Comparison of ENCODE assay signal across 1 cellular context in the genomic region with DNA sequence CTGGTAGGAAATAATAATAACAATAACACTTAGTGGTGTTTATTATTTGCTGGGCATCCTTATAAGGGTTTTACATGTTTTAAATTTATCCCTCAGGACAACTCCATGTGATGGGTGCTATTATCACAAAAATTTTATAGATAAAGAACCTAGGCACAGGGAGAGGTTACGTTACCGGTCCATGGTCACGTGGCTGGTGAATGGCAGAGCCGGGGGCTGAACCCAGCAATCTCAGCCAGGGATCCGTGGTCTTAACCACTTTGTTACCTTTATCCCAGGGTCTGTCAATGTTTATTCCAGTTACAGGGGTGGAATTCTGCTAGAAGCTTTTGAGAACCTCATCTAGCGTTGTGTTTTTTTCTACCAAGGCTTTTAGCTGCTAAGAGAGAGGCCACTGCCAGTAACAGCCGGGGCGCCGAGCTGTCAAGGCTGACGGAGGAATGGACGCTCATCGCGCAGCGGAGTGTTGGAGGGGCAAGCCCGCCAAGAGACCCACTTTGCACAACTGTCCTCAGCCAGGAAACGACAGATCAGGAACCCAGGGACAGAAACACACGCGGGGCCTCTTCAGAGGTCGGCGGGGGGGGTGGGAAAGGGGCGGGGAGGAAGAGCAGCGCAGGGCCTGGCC.
TF ChIP-seq lines count a peak whose summit lies in the region.

No MANE protein-coding gene starts in this region.

TF ChIP-seq in K562, 482 proteins besides CTCF, POLR2A, EP300 and RAD21 (continued from another document and continues in another):
- TF ChIP-seq, protein P1, sequence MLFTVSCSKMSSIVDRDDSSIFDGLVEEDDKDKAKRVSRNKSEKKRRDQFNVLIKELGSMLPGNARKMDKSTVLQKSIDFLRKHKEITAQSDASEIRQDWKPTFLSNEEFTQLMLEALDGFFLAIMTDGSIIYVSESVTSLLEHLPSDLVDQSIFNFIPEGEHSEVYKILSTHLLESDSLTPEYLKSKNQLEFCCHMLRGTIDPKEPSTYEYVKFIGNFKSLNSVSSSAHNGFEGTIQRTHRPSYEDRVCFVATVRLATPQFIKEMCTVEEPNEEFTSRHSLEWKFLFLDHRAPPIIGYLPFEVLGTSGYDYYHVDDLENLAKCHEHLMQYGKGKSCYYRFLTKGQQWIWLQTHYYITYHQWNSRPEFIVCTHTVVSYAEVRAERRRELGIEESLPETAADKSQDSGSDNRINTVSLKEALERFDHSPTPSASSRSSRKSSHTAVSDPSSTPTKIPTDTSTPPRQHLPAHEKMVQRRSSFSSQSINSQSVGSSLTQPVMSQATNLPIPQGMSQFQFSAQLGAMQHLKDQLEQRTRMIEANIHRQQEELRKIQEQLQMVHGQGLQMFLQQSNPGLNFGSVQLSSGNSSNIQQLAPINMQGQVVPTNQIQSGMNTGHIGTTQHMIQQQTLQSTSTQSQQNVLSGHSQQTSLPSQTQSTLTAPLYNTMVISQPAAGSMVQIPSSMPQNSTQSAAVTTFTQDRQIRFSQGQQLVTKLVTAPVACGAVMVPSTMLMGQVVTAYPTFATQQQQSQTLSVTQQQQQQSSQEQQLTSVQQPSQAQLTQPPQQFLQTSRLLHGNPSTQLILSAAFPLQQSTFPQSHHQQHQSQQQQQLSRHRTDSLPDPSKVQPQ (CRISPR knock-in tag; IDR thresholded peaks at IDR 0.05; ENCODE audit: borderline replicate concordance) = peak; percentile 46; the same call in 1 of the 2 replicates
- TF ChIP-seq ZBTB1 (CRISPR knock-in tag; IDR thresholded peaks at IDR 0.05; ENCODE audit: borderline replicate concordance, low read depth) = no peak
- TF ChIP-seq CEBPG (CRISPR knock-in tag; IDR thresholded peaks at IDR 0.05) = no peak
- no peak for TF ChIP-seq CEBPG (tag; conservative IDR thresholded peaks at IDR 0.05 in 1 of 2, IDR thresholded peaks at IDR 0.05 in 1 of 2)
- peak in 1 of 2 experiments; percentile 31; a peak in 1 of 4 replicates for TF ChIP-seq ARNT (IDR thresholded peaks at IDR 0.05)
- TF ChIP-seq KAT7 (CRISPR knock-in tag; IDR thresholded peaks at IDR 0.05; ENCODE audit: borderline replicate concordance) = peak; percentile 21; the same call in 1 of the 2 replicates
- TF ChIP-seq ERF (CRISPR knock-in tag; IDR thresholded peaks at IDR 0.05) = 0 out of 2 replicates have a peak, but pooled peaks have one; percentile 66
- peak; percentile 82 for TF ChIP-seq ZNF584 (CRISPR knock-in tag; IDR thresholded peaks at IDR 0.05; ENCODE audit: low read depth)
- no peak for TF ChIP-seq STAG1 (CRISPR knock-in tag; IDR thresholded peaks at IDR 0.05; ENCODE audit: borderline replicate concordance)
- TF ChIP-seq, protein P2, sequence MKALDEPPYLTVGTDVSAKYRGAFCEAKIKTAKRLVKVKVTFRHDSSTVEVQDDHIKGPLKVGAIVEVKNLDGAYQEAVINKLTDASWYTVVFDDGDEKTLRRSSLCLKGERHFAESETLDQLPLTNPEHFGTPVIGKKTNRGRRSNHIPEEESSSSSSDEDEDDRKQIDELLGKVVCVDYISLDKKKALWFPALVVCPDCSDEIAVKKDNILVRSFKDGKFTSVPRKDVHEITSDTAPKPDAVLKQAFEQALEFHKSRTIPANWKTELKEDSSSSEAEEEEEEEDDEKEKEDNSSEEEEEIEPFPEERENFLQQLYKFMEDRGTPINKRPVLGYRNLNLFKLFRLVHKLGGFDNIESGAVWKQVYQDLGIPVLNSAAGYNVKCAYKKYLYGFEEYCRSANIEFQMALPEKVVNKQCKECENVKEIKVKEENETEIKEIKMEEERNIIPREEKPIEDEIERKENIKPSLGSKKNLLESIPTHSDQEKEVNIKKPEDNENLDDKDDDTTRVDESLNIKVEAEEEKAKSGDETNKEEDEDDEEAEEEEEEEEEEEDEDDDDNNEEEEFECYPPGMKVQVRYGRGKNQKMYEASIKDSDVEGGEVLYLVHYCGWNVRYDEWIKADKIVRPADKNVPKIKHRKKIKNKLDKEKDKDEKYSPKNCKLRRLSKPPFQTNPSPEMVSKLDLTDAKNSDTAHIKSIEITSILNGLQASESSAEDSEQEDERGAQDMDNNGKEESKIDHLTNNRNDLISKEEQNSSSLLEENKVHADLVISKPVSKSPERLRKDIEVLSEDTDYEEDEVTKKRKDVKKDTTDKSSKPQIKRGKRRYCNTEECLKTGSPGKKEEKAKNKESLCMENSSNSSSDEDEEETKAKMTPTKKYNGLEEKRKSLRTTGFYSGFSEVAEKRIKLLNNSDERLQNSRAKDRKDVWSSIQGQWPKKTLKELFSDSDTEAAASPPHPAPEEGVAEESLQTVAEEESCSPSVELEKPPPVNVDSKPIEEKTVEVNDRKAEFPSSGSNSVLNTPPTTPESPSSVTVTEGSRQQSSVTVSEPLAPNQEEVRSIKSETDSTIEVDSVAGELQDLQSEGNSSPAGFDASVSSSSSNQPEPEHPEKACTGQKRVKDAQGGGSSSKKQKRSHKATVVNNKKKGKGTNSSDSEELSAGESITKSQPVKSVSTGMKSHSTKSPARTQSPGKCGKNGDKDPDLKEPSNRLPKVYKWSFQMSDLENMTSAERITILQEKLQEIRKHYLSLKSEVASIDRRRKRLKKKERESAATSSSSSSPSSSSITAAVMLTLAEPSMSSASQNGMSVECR (CRISPR knock-in tag; IDR thresholded peaks at IDR 0.05) = peak; percentile 15; the same call in 1 of the 2 replicates
- TF ChIP-seq, protein P3, sequence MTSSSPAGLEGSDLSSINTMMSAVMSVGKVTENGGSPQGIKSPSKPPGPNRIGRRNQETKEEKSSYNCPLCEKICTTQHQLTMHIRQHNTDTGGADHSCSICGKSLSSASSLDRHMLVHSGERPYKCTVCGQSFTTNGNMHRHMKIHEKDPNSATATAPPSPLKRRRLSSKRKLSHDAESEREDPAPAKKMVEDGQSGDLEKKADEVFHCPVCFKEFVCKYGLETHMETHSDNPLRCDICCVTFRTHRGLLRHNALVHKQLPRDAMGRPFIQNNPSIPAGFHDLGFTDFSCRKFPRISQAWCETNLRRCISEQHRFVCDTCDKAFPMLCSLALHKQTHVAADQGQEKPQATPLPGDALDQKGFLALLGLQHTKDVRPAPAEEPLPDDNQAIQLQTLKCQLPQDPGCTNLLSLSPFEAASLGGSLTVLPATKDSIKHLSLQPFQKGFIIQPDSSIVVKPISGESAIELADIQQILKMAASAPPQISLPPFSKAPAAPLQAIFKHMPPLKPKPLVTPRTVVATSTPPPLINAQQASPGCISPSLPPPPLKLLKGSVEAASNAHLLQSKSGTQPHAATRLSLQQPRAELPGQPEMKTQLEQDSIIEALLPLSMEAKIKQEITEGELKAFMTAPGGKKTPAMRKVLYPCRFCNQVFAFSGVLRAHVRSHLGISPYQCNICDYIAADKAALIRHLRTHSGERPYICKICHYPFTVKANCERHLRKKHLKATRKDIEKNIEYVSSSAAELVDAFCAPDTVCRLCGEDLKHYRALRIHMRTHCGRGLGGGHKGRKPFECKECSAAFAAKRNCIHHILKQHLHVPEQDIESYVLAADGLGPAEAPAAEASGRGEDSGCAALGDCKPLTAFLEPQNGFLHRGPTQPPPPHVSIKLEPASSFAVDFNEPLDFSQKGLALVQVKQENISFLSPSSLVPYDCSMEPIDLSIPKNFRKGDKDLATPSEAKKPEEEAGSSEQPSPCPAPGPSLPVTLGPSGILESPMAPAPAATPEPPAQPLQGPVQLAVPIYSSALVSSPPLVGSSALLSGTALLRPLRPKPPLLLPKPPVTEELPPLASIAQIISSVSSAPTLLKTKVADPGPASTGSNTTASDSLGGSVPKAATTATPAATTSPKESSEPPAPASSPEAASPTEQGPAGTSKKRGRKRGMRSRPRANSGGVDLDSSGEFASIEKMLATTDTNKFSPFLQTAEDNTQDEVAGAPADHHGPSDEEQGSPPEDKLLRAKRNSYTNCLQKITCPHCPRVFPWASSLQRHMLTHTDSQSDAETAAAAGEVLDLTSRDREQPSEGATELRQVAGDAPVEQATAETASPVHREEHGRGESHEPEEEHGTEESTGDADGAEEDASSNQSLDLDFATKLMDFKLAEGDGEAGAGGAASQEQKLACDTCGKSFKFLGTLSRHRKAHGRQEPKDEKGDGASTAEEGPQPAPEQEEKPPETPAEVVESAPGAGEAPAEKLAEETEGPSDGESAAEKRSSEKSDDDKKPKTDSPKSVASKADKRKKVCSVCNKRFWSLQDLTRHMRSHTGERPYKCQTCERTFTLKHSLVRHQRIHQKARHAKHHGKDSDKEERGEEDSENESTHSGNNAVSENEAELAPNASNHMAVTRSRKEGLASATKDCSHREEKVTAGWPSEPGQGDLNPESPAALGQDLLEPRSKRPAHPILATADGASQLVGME (CRISPR knock-in tag; IDR thresholded peaks at IDR 0.05) = 0 out of 2 replicates have a peak, but pooled peaks have one; percentile 55
- TF ChIP-seq, protein P4, sequence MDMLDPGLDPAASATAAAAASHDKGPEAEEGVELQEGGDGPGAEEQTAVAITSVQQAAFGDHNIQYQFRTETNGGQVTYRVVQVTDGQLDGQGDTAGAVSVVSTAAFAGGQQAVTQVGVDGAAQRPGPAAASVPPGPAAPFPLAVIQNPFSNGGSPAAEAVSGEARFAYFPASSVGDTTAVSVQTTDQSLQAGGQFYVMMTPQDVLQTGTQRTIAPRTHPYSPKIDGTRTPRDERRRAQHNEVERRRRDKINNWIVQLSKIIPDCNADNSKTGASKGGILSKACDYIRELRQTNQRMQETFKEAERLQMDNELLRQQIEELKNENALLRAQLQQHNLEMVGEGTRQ (CRISPR knock-in tag; IDR thresholded peaks at IDR 0.05) = peak; percentile 89
- no peak for TF ChIP-seq COPS2 (conservative IDR thresholded peaks at IDR 0.05)
- peak; percentile 55 for TF ChIP-seq ZNF592 (IDR thresholded peaks at IDR 0.05)
- 0 out of 2 replicates have a peak, but pooled peaks have one; percentile 9 for TF ChIP-seq ETV1 (tag; conservative IDR thresholded peaks at IDR 0.05; ENCODE audit: low read depth)
- peak; percentile 8 to 26 for TF ChIP-seq MNT (conservative IDR thresholded peaks at IDR 0.05)
- peak; percentile 28; the same call in 1 of the 2 replicates for TF ChIP-seq TOE1 (IDR thresholded peaks at IDR 0.05; ENCODE audit: borderline replicate concordance)
- 0 out of 2 replicates have a peak, but pooled peaks have one; percentile 28 for TF ChIP-seq TOE1 (CRISPR knock-in tag; IDR thresholded peaks at IDR 0.05; ENCODE audit: borderline replicate concordance, low read depth)
- peak; percentile 51 for TF ChIP-seq NFRKB (IDR thresholded peaks at IDR 0.05; ENCODE audit: low read depth)
- no peak for TF ChIP-seq NFE2L1 (tag; IDR thresholded peaks at IDR 0.05; ENCODE audit: borderline replicate concordance, low read depth)
- TF ChIP-seq ZNF134 (CRISPR knock-in tag; conservative IDR thresholded peaks at IDR 0.05) = 0 out of 2 replicates have a peak, but pooled peaks have one; percentile 14
- TF ChIP-seq, protein P5, sequence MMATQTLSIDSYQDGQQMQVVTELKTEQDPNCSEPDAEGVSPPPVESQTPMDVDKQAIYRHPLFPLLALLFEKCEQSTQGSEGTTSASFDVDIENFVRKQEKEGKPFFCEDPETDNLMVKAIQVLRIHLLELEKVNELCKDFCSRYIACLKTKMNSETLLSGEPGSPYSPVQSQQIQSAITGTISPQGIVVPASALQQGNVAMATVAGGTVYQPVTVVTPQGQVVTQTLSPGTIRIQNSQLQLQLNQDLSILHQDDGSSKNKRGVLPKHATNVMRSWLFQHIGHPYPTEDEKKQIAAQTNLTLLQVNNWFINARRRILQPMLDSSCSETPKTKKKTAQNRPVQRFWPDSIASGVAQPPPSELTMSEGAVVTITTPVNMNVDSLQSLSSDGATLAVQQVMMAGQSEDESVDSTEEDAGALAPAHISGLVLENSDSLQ (IDR thresholded peaks at IDR 0.05) = peak; percentile 64
- TF ChIP-seq, protein P6, sequence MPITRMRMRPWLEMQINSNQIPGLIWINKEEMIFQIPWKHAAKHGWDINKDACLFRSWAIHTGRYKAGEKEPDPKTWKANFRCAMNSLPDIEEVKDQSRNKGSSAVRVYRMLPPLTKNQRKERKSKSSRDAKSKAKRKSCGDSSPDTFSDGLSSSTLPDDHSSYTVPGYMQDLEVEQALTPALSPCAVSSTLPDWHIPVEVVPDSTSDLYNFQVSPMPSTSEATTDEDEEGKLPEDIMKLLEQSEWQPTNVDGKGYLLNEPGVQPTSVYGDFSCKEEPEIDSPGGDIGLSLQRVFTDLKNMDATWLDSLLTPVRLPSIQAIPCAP (CRISPR knock-in tag; IDR thresholded peaks at IDR 0.05; ENCODE audit: borderline replicate concordance) = no peak
- peak; percentile 44; the same call in 1 of the 2 replicates for TF ChIP-seq L3MBTL2 (IDR thresholded peaks at IDR 0.05)
